In the genomic region with DNA sequence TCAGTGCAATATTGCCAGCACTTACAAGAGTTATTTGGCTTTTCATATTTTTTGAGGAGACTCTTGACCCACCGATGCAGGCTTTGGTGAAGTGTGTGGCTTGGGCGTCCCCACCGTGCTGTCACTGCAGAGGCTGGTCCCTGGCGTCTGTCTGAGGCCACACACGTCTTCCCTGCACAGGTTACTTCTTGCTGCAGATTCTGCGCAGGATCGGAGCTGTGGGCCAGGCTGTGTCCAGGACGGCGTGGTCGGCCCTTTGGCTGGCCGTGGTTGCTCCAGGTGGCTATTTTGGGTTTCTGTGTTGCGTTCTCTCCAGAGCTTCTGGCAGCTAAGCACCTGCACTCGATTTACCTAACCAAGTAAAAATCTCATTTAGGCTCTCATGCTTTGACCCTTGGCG, we compare ENCODE assay signal across 23 cellular contexts. TPM values are rescaled to one million over a fixed set of nuclear protein-coding genes. Genes with fewer than 3 reads are reported as not detected.
DNase-seq lines count a peak whose midpoint lies in the region; ATAC-seq and TF ChIP-seq lines count a peak whose summit lies in the region.
"Had no signal": no experiment of that assay in that cellular context is flagged by ENCODE, and none has a peak within 500 bp of the region (broad histone marks: within the 10 kb centered on the region; RNA-seq: fewer than 3 reads in every experiment).

No MANE protein-coding gene starts in this region.

- no peak overlapping the region for H3K4me3 Mint-ChIP-seq in glutamatergic neuron (ENCODE audit: unreplicated experiment)
- H3K4me3 Mint-ChIP-seq: CD14-positive monocyte; CD4-positive, alpha-beta T cell; CD8-positive, alpha-beta memory T cell had no signal

- DNase-seq in Right ventricle myocardium inferior (ENCODE audit: missing footprints) (no peak), left cardiac atrium (no peak), RWPE1 (ENCODE audit: low spot score) (no peak), glutamatergic neuron (no peak), psoas muscle (no peak), AG20443 (ENCODE audit: low spot score) (no peak), GM03348 (ENCODE audit: low spot score) (no peak), NCI-H146 (lab: John Stamatoyannopoulos, UW) (no peak)
- DNase-seq: AML-193; BE2C; Calu3; CD4-positive, alpha-beta T cell; CD8-positive, alpha-beta memory T cell; COR-L47; DMS53; DMS79 treated with DMSO at 0.1 percent for 48 hours; GF-D8; GM23248; H7; HCEC 1CT had no signal

- intact Hi-C loops in Right ventricle myocardium inferior (cut with DNase I): no loop called here
- intact Hi-C loops in left cardiac atrium (cut with DNase I): no loop called here
- intact Hi-C loops in psoas muscle (cut with DNase I): no loop called here

- peaks cover 23% of the 10 kb centered on the region for H3K9me3 Mint-ChIP-seq in glutamatergic neuron (ENCODE audit: unreplicated experiment)
- H3K9me3 Mint-ChIP-seq: CD4-positive, alpha-beta T cell; CD8-positive, alpha-beta memory T cell had no signal

- 0 out of 2 replicates have a peak overlapping the region, but pooled peaks have one; percentile 0 for H3K27ac ChIP-seq in RWPE1
- no peak overlapping the region for H3K27ac ChIP-seq in psoas muscle
- H3K27ac ChIP-seq: 22Rv1; BLaER1 treated with 17β-estradiol and CSF1 and Interleukin-3, amounts not matched to agents 10 nM and 100 nM; GM23248 had no signal

- H3K4me1 Mint-ChIP-seq in glutamatergic neuron (ENCODE audit: low read depth, unreplicated experiment): peaks cover 7% of the 10 kb centered on the region
- H3K4me1 Mint-ChIP-seq: CD14-positive monocyte; CD8-positive, alpha-beta memory T cell had no signal

- no peak overlapping the region for H3K4me3 ChIP-seq in psoas muscle
- H3K4me3 ChIP-seq: BLaER1 treated with 17β-estradiol and CSF1 and Interleukin-3, amounts not matched to agents 10 nM and 100 nM; GM23248 had no signal

- 50 to 74% (median 58%) methylated on average over 14 of the region's 14 CpGs for WGBS in psoas muscle, 3 donors

- TF ChIP-seq CTCF in RWPE1 (conservative IDR thresholded peaks at IDR 0.05; ENCODE audit: low read depth): no peak
- TF ChIP-seq CTCF in glutamatergic neuron (IDR thresholded peaks at IDR 0.05; ENCODE audit: partially characterized antibody, unreplicated experiment): no peak
- TF ChIP-seq CTCF in psoas muscle (IDR thresholded peaks at IDR 0.05): no peak

- peaks cover 14% of the 10 kb centered on the region for H3K27me3 Mint-ChIP-seq in glutamatergic neuron (ENCODE audit: unreplicated experiment)
- H3K27me3 Mint-ChIP-seq: CD4-positive, alpha-beta T cell; CD8-positive, alpha-beta memory T cell had no signal

- H3K4me1 ChIP-seq in psoas muscle: peaks cover 4% of the 10 kb centered on the region
- H3K4me1 ChIP-seq: BE2C; BLaER1 treated with 17β-estradiol and CSF1 and Interleukin-3, amounts not matched to agents 10 nM and 100 nM had no signal

- H3K27me3 ChIP-seq in psoas muscle (ENCODE audit: insufficient read depth in 3 of 3, low read length in 2 of 3): no peaks in the 10 kb centered on the region
- H3K27me3 ChIP-seq: BE2C; BLaER1 treated with 17β-estradiol and CSF1 and Interleukin-3, amounts not matched to agents 10 nM and 100 nM had no signal

- no peaks in the 10 kb centered on the region for H3K9me3 ChIP-seq in psoas muscle
- H3K9me3 ChIP-seq: BE2C had no signal

- POLR2A ChIA-PET in RWPE1 (lab: Yijun Ruan, JAX; ENCODE audit: low non-redundant PET): no interaction called here

- ATAC-seq in Right ventricle myocardium inferior: peak; percentile 30
- ATAC-seq in left cardiac atrium: no peak
- ATAC-seq in psoas muscle: peak in 3 of 4 donors; percentile 51 to 69 (median 65)

- peaks cover 9 to 77% of the 10 kb centered on the region in 2 donors for H3K36me3 ChIP-seq in psoas muscle (ENCODE audit: insufficient read depth in 1 of 2, low read depth in 1 of 2)

- H3K36me3 Mint-ChIP-seq in glutamatergic neuron (ENCODE audit: unreplicated experiment): peaks cover 14% of the 10 kb centered on the region

- CTCF ChIA-PET in RWPE1 (lab: Yijun Ruan, JAX): interaction anchor here (1.3 to 1.6 kb wide), 2 partner anchors 16 to 22 kb away, joined by 4 to 5 read pairs; no protein-coding TSS in a partner anchor

- H3K27ac Mint-ChIP-seq in glutamatergic neuron (ENCODE audit: unreplicated experiment): peak overlapping the region; percentile 28
- H3K27ac Mint-ChIP-seq: CD14-positive monocyte; CD4-positive, alpha-beta T cell had no signal

RNA-seq across cellular contexts. Expression of gene SUN1, which starts 18.9 kb away (rescaled TPM):
- total RNA-seq in Right ventricle myocardium inferior (176 TPM), left cardiac atrium (100 to 1,000 TPM; 124 to 136 TPM), glutamatergic neuron (ENCODE audit: unreplicated experiment) (879 TPM), psoas muscle (100 to 1,000 TPM; 125 to 144 (median 137) TPM)
- polyA plus RNA-seq in psoas muscle: 100 to 1,000 TPM in 1 of 3 donors, 10 to 100 TPM in 2; 52.5 to 159 (median 64.6) TPM

RNA-seq across cellular contexts. Expression of gene GET4, which starts 25.1 kb away (rescaled TPM):
- total RNA-seq in Right ventricle myocardium inferior: 19.1 TPM
- total RNA-seq in left cardiac atrium: 10 to 100 TPM; 17.8 to 28.3 TPM
- 70.2 TPM for total RNA-seq in glutamatergic neuron (ENCODE audit: unreplicated experiment)
- 10 to 100 TPM; 27.3 to 42.3 (median 29.1) TPM for total RNA-seq in psoas muscle
- polyA plus RNA-seq in psoas muscle: 10 to 100 TPM; 36.8 to 51.1 (median 48.3) TPM

Comparison
In these comparisons a context has a peak if more than half of its experiments do, and no peak if none do; other contexts are left out.
1. ATAC-seq: peak in Right ventricle myocardium inferior (single experiment) and psoas muscle (3 of 4); none in left cardiac atrium (0 of 2).